Comparison of ENCODE assay signal across 24 cellular contexts in genomic region chr10:133033742-133034048, GRCh38. TPM values are rescaled to one million over a fixed set of nuclear protein-coding genes. Genes with fewer than 3 reads are reported as not detected.
"Had no signal": no experiment of that assay in that cellular context is flagged by ENCODE, and none has a peak within 500 bp of the region (broad histone marks: within the 10 kb centered on the region; RNA-seq: fewer than 3 reads in every experiment).

No MANE protein-coding gene starts in this region.

- H3K4me3 ChIP-seq: MG63, SJSA1, SK-N-MC had no signal

- H3K9me3 ChIP-seq: MG63, SJSA1 had no signal

- ATAC-seq: HepG2 had no signal

- H3K4me1 ChIP-seq: SJSA1 had no signal

- H3K36me3 ChIP-seq: MG63, SJSA1 had no signal

- H3K27ac ChIP-seq: SJSA1, SK-N-MC had no signal

- DNase-seq: IMR-90, Karpas-422, KG1, MG63, NCI-H1092, NCI-H1105 treated with DMSO at 0.1 percent for 48 hours, NCI-H1417 treated with DMSO at 0.1 percent for 48 hours, NCI-H146, NCI-H1694 treated with DMSO at 0.1 percent for 48 hours, NCI-H1930, NCI-H2081, NCI-H2107, NCI-H2227 treated with DMSO at 0.1 percent for 48 hours, NCI-H524, NCI-H526 treated with DMSO at 0.1 percent for 48 hours, NCI-H774, Right ventricle myocardium superior, RPMI8226, SIG-M5 had no signal

RNA-seq across cellular contexts. Expression of gene ADGRA1, which starts 54.0 kb away (rescaled TPM):
- total RNA-seq: HepG2, HT1080, IMR-90, NCI-H460, Right ventricle myocardium superior, SJSA1 had no signal
- polyA plus RNA-seq: HepG2, IMR-90 had no signal
